In genomic region chr5:5188377-5189020, GRCh38 we compare ENCODE assay signal across 18 cellular contexts. TPM values are rescaled to one million over a fixed set of nuclear protein-coding genes. Genes with fewer than 3 reads are reported as not detected.
A peak's percentile ranks its signal among the peaks of the same experiment; 100 is the strongest.
DNase-seq lines count a peak whose midpoint lies in the region; ATAC-seq, FAIRE-seq and TF ChIP-seq lines count a peak whose summit lies in the region.
"Had no signal": no experiment of that assay in that cellular context is flagged by ENCODE, and none has a peak within 500 bp of the region (broad histone marks: within the 10 kb centered on the region; RNA-seq: fewer than 3 reads in every experiment).

No MANE protein-coding gene starts in this region.

- FAIRE-seq in A549 (lab: Jason Lieb, UNC) = no peak
- FAIRE-seq: GM12878 had no signal

- DNase-seq in A549 (ENCODE audit: low read depth in 1 of 2, low spot score in 1 of 2) (no peak), NCI-H128 (lab: John Stamatoyannopoulos, UW; ENCODE audit: unreplicated experiment) (peak; percentile 72), NCI-H526 treated with DMSO at 0.1 percent for 48 hours (lab: John Stamatoyannopoulos, UW) (peak; percentile 85), left kidney (ENCODE audit: low read depth, low spot score) (peak; percentile 76)
- DNase-seq: activated CD4-positive, CD25-positive, alpha-beta regulatory T cell treated with anti-CD3 and anti-CD28 coated beads, Interleukin-2, amount 50 U/mL, for 72 hours; adrenal gland; brain microvascular endothelial cell; glutamatergic neuron; H7; NCI-H446; Peyer's patch; SJCRH30; T-cell had no signal

- H3K4me3 ChIP-seq in A549 = no peak overlapping the region
- H3K4me3 ChIP-seq: adrenal gland, GM12878, Peyer's patch, SJCRH30 had no signal

- TF ChIP-seq RAD21 in A549 (conservative IDR thresholded peaks at IDR 0.05 in 1 of 2, IDR thresholded peaks at IDR 0.05 in 1 of 2) = no peak

- WGBS in A549 (ENCODE audit: missing lambda C conversion rate) = 37% methylated on average over 10 of the region's 10 CpGs

- CTCF ChIA-PET in A549 (lab: Yijun Ruan, JAX) = interaction anchor here (1.5 to 1.7 kb wide), 2 partner anchors 9 to 11 kb away, joined by 3 to 4 read pairs; no protein-coding TSS in a partner anchor

- TF ChIP-seq CTCF in A549 (IDR thresholded peaks at IDR 0.05) = no peak

- POLR2A ChIA-PET in A549 (lab: Yijun Ruan, JAX) = no interaction called here

- no peak for TF ChIP-seq POLR2A in A549 (IDR thresholded peaks at IDR 0.05; ENCODE audit: low read length)

- peak overlapping the region; percentile 42; the same call in 2 of the 3 replicates for H3K4me2 ChIP-seq in A549

- no peak for ATAC-seq in A549
- ATAC-seq in HG03442 (IDR thresholded peaks at IDR 0.05; ENCODE audit: unreplicated experiment) = no peak
- no peak for ATAC-seq in GM21786 (IDR thresholded peaks at IDR 0.05; ENCODE audit: unreplicated experiment)
- no peak for ATAC-seq in GM18517 (IDR thresholded peaks at IDR 0.05; ENCODE audit: unreplicated experiment)
- no peak for ATAC-seq in HG02571 (IDR thresholded peaks at IDR 0.05; ENCODE audit: unreplicated experiment)
- ATAC-seq: GM12878, T-cell had no signal

- no peak for TF ChIP-seq EP300 in A549 (IDR thresholded peaks at IDR 0.05)

- H3K4me1 ChIP-seq in A549 = peaks cover 8% of the 10 kb centered on the region; the same call in 2 of the 3 replicates
- H3K4me1 ChIP-seq: adrenal gland, Peyer's patch, SJCRH30 had no signal

- H3K9me3 ChIP-seq in A549 = no peaks in the 10 kb centered on the region
- H3K9me3 ChIP-seq: adrenal gland, Peyer's patch, SJCRH30 had no signal

- H3K27ac ChIP-seq in A549 = no peak overlapping the region
- H3K27ac ChIP-seq: adrenal gland, brain microvascular endothelial cell, Peyer's patch, SJCRH30 had no signal

TF ChIP-seq in A549, 52 proteins besides CTCF, POLR2A, EP300 and RAD21:
- no peak for TF ChIP-seq E2F6 (IDR thresholded peaks at IDR 0.05; ENCODE audit: borderline replicate concordance, low read depth)
- TF ChIP-seq REST (IDR thresholded peaks at IDR 0.05) = no peak
- TF ChIP-seq KDM1A (IDR thresholded peaks at IDR 0.05; ENCODE audit: low read depth) = no peak
- no peak for TF ChIP-seq HES2 (IDR thresholded peaks at IDR 0.05)
- no peak for TF ChIP-seq HDAC2 (IDR thresholded peaks at IDR 0.05)
- no peak for TF ChIP-seq ELK1 (IDR thresholded peaks at IDR 0.05; ENCODE audit: low read depth, low read length)
- TF ChIP-seq FOSB (CRISPR knock-in tag; IDR thresholded peaks at IDR 0.05) = no peak
- no peak for TF ChIP-seq GATA3 (IDR thresholded peaks at IDR 0.05; ENCODE audit: borderline replicate concordance)

RNA-seq across cellular contexts. Expression of gene ADAMTS16, which starts 48.4 kb away (rescaled TPM):
- polyA plus RNA-seq in A549 (2011; rRNA removed) = 1.0 and 1.4 TPM in 2 replicates
- polyA plus RNA-seq in A549 (2012; cell fraction: cytosol; rRNA removed) = 0.54 and 0.82 TPM in 2 replicates
- polyA plus RNA-seq in A549 (2012; cell fraction: nucleus; rRNA removed) = 1.7 and 2.0 TPM in 2 replicates
- polyA plus RNA-seq in A549 (2017; fragmentation: RNase III; extraction: RNeasy Plus Mini Kit Qiagen cat#74134 plus additional on column Dnase treatment) = 0.71 to 0.83 TPM (median 0.83 TPM) in 3 replicates
- polyA minus RNA-seq in A549 (2011; rRNA and poly(A)+ RNA removed) = 4.5 and 4.9 TPM in 2 replicates

Comparison
In these comparisons a context has a peak if more than half of its experiments do, and no peak if none do; other contexts are left out.
1. DNase-seq: peak in NCI-H128 (single experiment), NCI-H526 treated with DMSO at 0.1 percent for 48 hours (single experiment) and left kidney (single experiment); none in A549 (0 of 2).